ENCODE assay signal across 15 cellular contexts in the genomic region with DNA sequence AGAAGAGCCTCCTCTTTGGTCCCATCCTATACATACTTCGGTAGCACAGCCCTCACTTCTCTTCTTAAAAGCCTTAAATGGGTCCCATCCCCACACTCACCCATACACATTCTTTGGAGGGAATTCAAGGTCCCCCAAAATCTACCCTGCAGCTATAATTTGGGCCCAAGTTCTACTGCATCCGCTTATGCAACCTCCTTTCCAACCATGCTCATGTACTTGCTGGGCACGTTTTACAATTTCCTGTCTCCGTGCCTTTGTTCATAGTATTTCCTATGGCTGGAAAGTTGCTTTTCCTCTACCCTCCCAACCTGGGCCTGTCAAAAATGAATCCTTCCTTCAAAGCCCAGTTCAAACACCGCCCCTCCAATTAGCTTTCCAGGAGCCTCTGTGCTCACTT.
DNase-seq lines count a peak whose midpoint lies in the region; ATAC-seq, FAIRE-seq and TF ChIP-seq lines count a peak whose summit lies in the region.
"Had no signal": no experiment of that assay in that cellular context is flagged by ENCODE, and none has a peak within 500 bp of the region (broad histone marks: within the 10 kb centered on the region; RNA-seq: fewer than 3 reads in every experiment).

No MANE protein-coding gene starts in this region.

- no peak for DNase-seq in activated T-cell treated with anti-CD3 and anti-CD28 coated beads, Interleukin-2, amount 50 U/mL, for 24 hours
- DNase-seq in activated T-cell treated with anti-CD3 and anti-CD28 coated beads, Interleukin-2, amount 50 U/mL, for 1 hour, result no peak
- DNase-seq in SK-N-MC (ENCODE audit: low read depth, low spot score) (peak; percentile 81), keratinocyte (ENCODE audit: low read depth, low spot score) (no peak), cortex of kidney (lab: John Stamatoyannopoulos, UW) (no peak), GM10248 (ENCODE audit: extremely low spot score) (no peak), HuH-7.5 (ENCODE audit: low spot score) (no peak)
- DNase-seq: activated CD8-positive, alpha-beta T cell treated with anti-CD3 and anti-CD28 coated beads for 36 hours; amniotic stem cell; DND-41; effector memory CD8-positive, alpha-beta T cell; mesendoderm; NCI-H2081 treated with DMSO at 0.1 percent for 48 hours had no signal

- no peak overlapping the region for H2AFZ ChIP-seq in keratinocyte (ENCODE audit: control insufficient read depth, low read length)

- no peaks in the 10 kb centered on the region for H3K27me3 ChIP-seq in keratinocyte (ENCODE audit: control insufficient read depth, extremely low read depth, insufficient read depth, low read length)
- H3K27me3 ChIP-seq: tibial nerve had no signal

- TF ChIP-seq CTCF in keratinocyte (optimal IDR thresholded peaks at IDR 0.05 in 1 of 3, IDR thresholded peaks at IDR 0.05 in 1 of 3, conservative IDR thresholded peaks at IDR 0.05 in 1 of 3; ENCODE audit: extremely low read depth in 1 of 3, insufficient read depth in 2 of 3, low read length in 3 of 3) (no peak), GM10248 (IDR thresholded peaks at IDR 0.05; ENCODE audit: control extremely low read depth, extremely low read depth, low read depth, missing control alignments) (no peak)

- dilution Hi-C loops in keratinocyte (cut with MboI; ENCODE audit: extremely low pct_ligation_motif_present, low sequenced_read_pairs), result no loop called here

- FAIRE-seq in keratinocyte (lab: Jason Lieb, UNC), result peak; percentile 57

- no peaks in the 10 kb centered on the region for H3K9me1 ChIP-seq in keratinocyte (ENCODE audit: control insufficient read depth, extremely low read depth, insufficient read depth, low read length)

- H3K4me2 ChIP-seq in keratinocyte (ENCODE audit: control insufficient read depth, extremely low read depth, insufficient read depth, low read depth, low read length), result no peak overlapping the region

- CTCF ChIA-PET in GM10248 (lab: Yijun Ruan, JAX), result interaction anchor here (0.8 kb wide), 1 partner anchor 8 kb away, joined by 3 read pairs; no protein-coding TSS in a partner anchor

- H3K27me3 Mint-ChIP-seq in activated T-cell treated with anti-CD3 and anti-CD28 coated beads, Interleukin-2, amount 50 U/mL, for 24 hours, result no peaks in the 10 kb centered on the region
- H3K27me3 Mint-ChIP-seq in stimulated activated memory B cell treated with anti-CD40 and anti-IgM and Interleukin-4, amounts not matched to agents 10 μg/mL and 1 μg/mL and 100 μg/mL, for 72 hours, result no peaks in the 10 kb centered on the region
- H3K27me3 Mint-ChIP-seq: activated CD8-positive, alpha-beta T cell treated with anti-CD3 and anti-CD28 coated beads for 36 hours; effector memory CD8-positive, alpha-beta T cell had no signal

- H3K4me1 ChIP-seq in keratinocyte (ENCODE audit: control insufficient read depth, extremely low read depth, insufficient read depth, low read length), result peaks cover 30% of the 10 kb centered on the region

- no peak for ATAC-seq in stimulated activated memory B cell treated with anti-CD40 and anti-IgM and Interleukin-4, amounts not matched to agents 10 μg/mL and 1 μg/mL and 100 μg/mL, for 72 hours
- ATAC-seq: activated CD8-positive, alpha-beta T cell treated with anti-CD3 and anti-CD28 coated beads for 36 hours; effector memory CD8-positive, alpha-beta T cell had no signal

- peaks cover 39% of the 10 kb centered on the region for H3K36me3 Mint-ChIP-seq in activated T-cell treated with anti-CD3 and anti-CD28 coated beads, Interleukin-2, amount 50 U/mL, for 24 hours (ENCODE audit: low read depth)
- H3K36me3 Mint-ChIP-seq in stimulated activated memory B cell treated with anti-CD40 and anti-IgM and Interleukin-4, amounts not matched to agents 10 μg/mL and 1 μg/mL and 100 μg/mL, for 72 hours, result peaks cover 34% of the 10 kb centered on the region

- peaks cover 36% of the 10 kb centered on the region for H3K4me1 Mint-ChIP-seq in activated T-cell treated with anti-CD3 and anti-CD28 coated beads, Interleukin-2, amount 50 U/mL, for 24 hours (ENCODE audit: low read depth)
- H3K4me1 Mint-ChIP-seq in stimulated activated memory B cell treated with anti-CD40 and anti-IgM and Interleukin-4, amounts not matched to agents 10 μg/mL and 1 μg/mL and 100 μg/mL, for 72 hours, result peaks cover 13% of the 10 kb centered on the region

- H3K27ac ChIP-seq in SK-N-MC (peak overlapping the region; percentile 93), keratinocyte (ENCODE audit: control insufficient read depth, insufficient read depth, low read length) (no peak overlapping the region)

- no peaks in the 10 kb centered on the region for H3K9me3 Mint-ChIP-seq in activated T-cell treated with anti-CD3 and anti-CD28 coated beads, Interleukin-2, amount 50 U/mL, for 24 hours
- no peaks in the 10 kb centered on the region for H3K9me3 Mint-ChIP-seq in stimulated activated memory B cell treated with anti-CD40 and anti-IgM and Interleukin-4, amounts not matched to agents 10 μg/mL and 1 μg/mL and 100 μg/mL, for 72 hours
- H3K9me3 Mint-ChIP-seq: activated CD8-positive, alpha-beta T cell treated with anti-CD3 and anti-CD28 coated beads for 36 hours; effector memory CD8-positive, alpha-beta T cell had no signal

- peaks cover 24% of the 10 kb centered on the region for H3K36me3 ChIP-seq in SK-N-MC (ENCODE audit: insufficient read depth, low read length)
- H3K36me3 ChIP-seq in keratinocyte (ENCODE audit: control insufficient read depth in 2 of 2, extremely low read depth in 1 of 2, insufficient read depth in 2 of 2, low read length in 2 of 2), result peaks cover 11 to 16% of the 10 kb centered on the region in 2 experiments

- H3K4me3 ChIP-seq in SK-N-MC (peak overlapping the region; percentile 55), keratinocyte (ENCODE audit: control insufficient read depth in 2 of 3, extremely low read depth in 1 of 3, insufficient read depth in 2 of 3, low read depth in 1 of 3, low read length in 3 of 3) (no peak overlapping the region)
- H3K4me3 ChIP-seq: tibial nerve had no signal

- H4K20me1 ChIP-seq in keratinocyte (ENCODE audit: control insufficient read depth, extremely low read depth, insufficient read depth, low read length), result no peaks in the 10 kb centered on the region

- peaks cover 26% of the 10 kb centered on the region for H3K79me2 ChIP-seq in keratinocyte (ENCODE audit: control insufficient read depth, insufficient read depth, low read length)

- peak overlapping the region; percentile 12 for H3K27ac Mint-ChIP-seq in activated T-cell treated with anti-CD3 and anti-CD28 coated beads, Interleukin-2, amount 50 U/mL, for 24 hours
- peak overlapping the region; percentile 56 for H3K27ac Mint-ChIP-seq in stimulated activated memory B cell treated with anti-CD40 and anti-IgM and Interleukin-4, amounts not matched to agents 10 μg/mL and 1 μg/mL and 100 μg/mL, for 72 hours
- H3K27ac Mint-ChIP-seq: activated CD8-positive, alpha-beta T cell treated with anti-CD3 and anti-CD28 coated beads for 36 hours had no signal

- no peak overlapping the region for H3K9ac ChIP-seq in SK-N-MC (ENCODE audit: insufficient read length)
- no peak overlapping the region for H3K9ac ChIP-seq in keratinocyte (ENCODE audit: control insufficient read depth, extremely low read depth, insufficient read depth, low read length)

- H3K4me3 Mint-ChIP-seq in activated T-cell treated with anti-CD3 and anti-CD28 coated beads, Interleukin-2, amount 50 U/mL, for 24 hours, result no peak overlapping the region
- H3K4me3 Mint-ChIP-seq in stimulated activated memory B cell treated with anti-CD40 and anti-IgM and Interleukin-4, amounts not matched to agents 10 μg/mL and 1 μg/mL and 100 μg/mL, for 72 hours, result no peak overlapping the region
- H3K4me3 Mint-ChIP-seq: activated CD8-positive, alpha-beta T cell treated with anti-CD3 and anti-CD28 coated beads for 36 hours; effector memory CD8-positive, alpha-beta T cell had no signal

- POLR2A ChIA-PET in GM10248 (lab: Yijun Ruan, JAX), result no interaction called here

- H3K9me3 ChIP-seq in SK-N-MC (ENCODE audit: low read depth, low read length) (no peaks in the 10 kb centered on the region), keratinocyte (ENCODE audit: control insufficient read depth, low read depth, low read length) (no peaks in the 10 kb centered on the region)
- H3K9me3 ChIP-seq: tibial nerve had no signal
